ENCODE assay signal across 1 cellular context in the genomic region with DNA sequence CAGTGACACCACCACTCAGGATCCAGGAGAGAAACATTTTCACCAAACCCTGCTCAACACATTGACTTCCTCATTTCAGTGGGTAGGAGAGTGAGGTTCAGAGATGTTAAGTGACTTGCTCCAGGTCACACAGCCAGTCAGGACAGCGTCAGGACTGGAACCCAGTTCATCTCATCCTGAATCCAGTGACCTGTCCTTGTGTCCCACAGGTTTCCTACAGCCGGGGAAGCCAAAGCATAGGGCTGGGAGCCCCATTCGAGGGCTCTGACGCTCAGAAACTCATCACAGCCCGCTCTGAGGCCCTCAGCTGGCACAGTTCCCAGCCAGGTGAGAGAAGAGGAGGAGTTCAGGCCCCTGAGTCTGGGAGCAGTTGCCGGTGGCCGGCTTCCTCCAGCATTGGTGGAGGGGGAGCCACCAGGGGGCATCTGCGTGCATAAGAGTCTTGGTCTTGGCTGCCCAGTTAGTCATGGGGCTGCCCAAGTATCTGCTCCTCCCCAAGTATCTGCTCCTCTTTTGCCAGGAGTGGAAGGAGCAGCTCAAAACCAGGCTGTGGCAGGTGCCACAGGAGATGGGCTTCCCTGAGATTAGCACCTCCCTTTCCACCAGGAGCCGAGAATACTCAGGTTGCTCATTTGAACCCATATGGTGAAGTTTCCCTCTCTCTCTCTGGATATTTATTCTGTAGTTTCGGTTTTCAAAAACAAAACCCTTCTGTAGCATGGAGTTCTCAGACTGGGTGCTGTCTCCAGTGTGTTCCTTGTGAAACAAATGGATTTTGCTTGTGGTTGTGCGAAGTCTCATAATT.
TF ChIP-seq lines count a peak whose summit lies in the region.

No MANE protein-coding gene starts in this region.

TF ChIP-seq in GM12878, 131 proteins besides CTCF, POLR2A, EP300 and RAD21 (continued from another document):
- TF ChIP-seq ZNF687 (IDR thresholded peaks at IDR 0.05) (no peak), NFIC (IDR thresholded peaks at IDR 0.05; ENCODE audit: low read depth, low read length) (no peak), BCL11A (IDR thresholded peaks at IDR 0.05; ENCODE audit: low read depth, low read length) (no peak), RCOR1 (conservative IDR thresholded peaks at IDR 0.05; ENCODE audit: low read depth, low read length) (no peak), PBX3 (IDR thresholded peaks at IDR 0.05; ENCODE audit: insufficient replicate concordance, low read depth, low read length) (no peak), NR2F1 (conservative IDR thresholded peaks at IDR 0.05) (no peak), RUNX3 (IDR thresholded peaks at IDR 0.05; ENCODE audit: low read length) (no peak)
- TF ChIP-seq, protein P1, sequence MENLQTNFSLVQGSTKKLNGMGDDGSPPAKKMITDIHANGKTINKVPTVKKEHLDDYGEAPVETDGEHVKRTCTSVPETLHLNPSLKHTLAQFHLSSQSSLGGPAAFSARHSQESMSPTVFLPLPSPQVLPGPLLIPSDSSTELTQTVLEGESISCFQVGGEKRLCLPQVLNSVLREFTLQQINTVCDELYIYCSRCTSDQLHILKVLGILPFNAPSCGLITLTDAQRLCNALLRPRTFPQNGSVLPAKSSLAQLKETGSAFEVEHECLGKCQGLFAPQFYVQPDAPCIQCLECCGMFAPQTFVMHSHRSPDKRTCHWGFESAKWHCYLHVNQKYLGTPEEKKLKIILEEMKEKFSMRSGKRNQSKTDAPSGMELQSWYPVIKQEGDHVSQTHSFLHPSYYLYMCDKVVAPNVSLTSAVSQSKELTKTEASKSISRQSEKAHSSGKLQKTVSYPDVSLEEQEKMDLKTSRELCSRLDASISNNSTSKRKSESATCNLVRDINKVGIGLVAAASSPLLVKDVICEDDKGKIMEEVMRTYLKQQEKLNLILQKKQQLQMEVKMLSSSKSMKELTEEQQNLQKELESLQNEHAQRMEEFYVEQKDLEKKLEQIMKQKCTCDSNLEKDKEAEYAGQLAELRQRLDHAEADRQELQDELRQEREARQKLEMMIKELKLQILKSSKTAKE (IDR thresholded peaks at IDR 0.05; ENCODE audit: low read depth, poor library complexity, severe bottlenecking), result no peak
